In genomic region chr15:45906230-45906629, GRCh38 we compare ENCODE assay signal across 8 cellular contexts.
"Had no signal": no experiment of that assay in that cellular context is flagged by ENCODE, and none has a peak within 500 bp of the region (broad histone marks: within the 10 kb centered on the region; RNA-seq: fewer than 3 reads in every experiment).

No MANE protein-coding gene starts in this region.

- H3K36me3 ChIP-seq: HAP-1 had no signal

- H3K27ac ChIP-seq: GM23248 had no signal

- H3K9me3 ChIP-seq: HAP-1 had no signal

- H3K4me1 ChIP-seq: HAP-1 had no signal

- H2AFZ ChIP-seq: GM23248 had no signal

- H3K4me3 ChIP-seq: GM23248, HAP-1, K562 had no signal

- DNase-seq: GM23248, GOT3, H7, HFFc6, IMR-90 had no signal

- H3K9ac ChIP-seq: GM23248 had no signal

- ATAC-seq: HCT116, K562 had no signal
